Comparison of ENCODE assay signal across 8 cellular contexts in the genomic region with DNA sequence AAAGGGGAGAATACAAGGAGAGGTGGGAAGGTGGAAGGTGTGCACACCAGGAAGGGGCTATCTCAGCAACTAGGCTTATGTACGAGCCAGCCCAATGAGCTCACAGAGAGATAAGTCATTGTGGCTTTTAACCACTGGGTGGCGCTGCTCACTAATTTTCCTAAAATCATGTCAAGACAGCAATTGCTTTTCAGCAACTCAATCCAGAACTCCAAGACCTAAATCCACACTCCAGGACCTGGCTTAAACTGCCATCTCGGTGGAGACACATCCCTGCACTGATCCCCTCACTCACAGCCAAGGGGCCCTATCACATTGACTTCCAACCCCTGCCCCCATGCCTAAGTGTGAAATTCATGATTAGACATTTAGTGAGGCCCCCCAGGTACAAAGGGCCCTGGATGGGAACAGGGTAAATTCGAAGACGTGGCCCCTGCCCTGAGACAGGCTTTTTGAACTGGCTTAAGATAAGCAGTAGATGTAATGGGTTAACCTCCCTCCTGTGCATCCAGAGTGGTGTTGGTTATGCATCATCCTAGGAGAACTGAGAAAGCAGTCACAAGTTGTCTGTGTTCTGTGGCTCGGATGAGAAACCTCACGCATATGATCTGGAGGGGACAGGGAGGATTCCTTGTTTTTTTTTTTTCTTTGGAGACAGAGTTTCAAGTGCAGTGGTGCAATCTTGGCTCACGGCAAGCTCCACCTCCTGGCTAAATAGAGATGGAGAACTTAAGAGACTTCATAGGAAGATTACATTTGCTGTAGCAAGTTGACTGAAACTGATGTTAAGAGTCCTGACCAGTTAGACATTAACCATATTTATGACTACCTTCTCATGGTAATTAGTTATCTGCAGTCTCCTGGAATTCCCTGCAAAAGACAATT. TPM values are rescaled to one million over a fixed set of nuclear protein-coding genes. Genes with fewer than 3 reads are reported as not detected.
A peak's percentile ranks its signal among the peaks of the same experiment; 100 is the strongest.
DNase-seq lines count a peak whose midpoint lies in the region; ATAC-seq and TF ChIP-seq lines count a peak whose summit lies in the region.

No MANE protein-coding gene starts in this region.

- H3K4me3 ChIP-seq in dorsolateral prefrontal cortex (no peak overlapping the region), lung (no peak overlapping the region)

- ATAC-seq in lung (ENCODE audit: insufficient read depth, low FRiP score) (peak; percentile 41), HG03521 (IDR thresholded peaks at IDR 0.05; ENCODE audit: unreplicated experiment) (no peak)

- peaks cover 2 to 3% of the 10 kb centered on the region in 2 donors for H3K4me1 ChIP-seq in lung (ENCODE audit: control insufficient read depth in 2 of 2, insufficient read depth in 2 of 2, low read length in 2 of 2)

- H3K27ac ChIP-seq in dorsolateral prefrontal cortex (no peak overlapping the region), lung (ENCODE audit: low read depth in 1 of 2, low read length in 1 of 2) (no peak overlapping the region)

- H3K27me3 ChIP-seq in dorsolateral prefrontal cortex (no peaks in the 10 kb centered on the region), lung (ENCODE audit: control insufficient read depth, insufficient read depth) (no peaks in the 10 kb centered on the region)

- peak; percentile 57 for DNase-seq in AG08396 (ENCODE audit: low spot score)
- peak; percentile 72 for DNase-seq in H4 (ENCODE audit: low spot score)
- DNase-seq in NCI-H510A (lab: John Stamatoyannopoulos, UW) = peak; percentile 34
- peak; percentile 80 to 84 for DNase-seq in activated CD4-positive, alpha-beta T cell treated with anti-CD3 and anti-CD28 coated beads, Interleukin-2, amount 50 U/mL, for 48 hours
- peak in 9 of 10 donors; percentile 30 to 91 (median 76) for DNase-seq in dorsolateral prefrontal cortex
- DNase-seq in lung (ENCODE audit: low spot score) = peak; percentile 86
- peak; percentile 31 for DNase-seq in stimulated activated CD8-positive, alpha-beta memory T cell treated with anti-CD3 and anti-CD28 coated beads, Interleukin-12 subunit alpha, Interleukin-12 subunit beta, amount 100 ng/mL, for 4 hours (ENCODE audit: low read depth)

- TF ChIP-seq CTCF in dorsolateral prefrontal cortex (IDR thresholded peaks at IDR 0.05 in 54 of 56, conservative IDR thresholded peaks at IDR 0.05 in 2 of 56; ENCODE audit: low read depth in 1 of 56, partially characterized antibody in 56 of 56) (peak; percentile 71 to 98 (median 87)), lung (IDR thresholded peaks at IDR 0.05; ENCODE audit: control extremely low read depth, extremely low read depth) (peak; percentile 91)

- no peaks in the 10 kb centered on the region for H3K9me3 ChIP-seq in lung (ENCODE audit: control insufficient read depth in 2 of 2, insufficient read depth in 1 of 2, low read length in 1 of 2)

- H3K36me3 ChIP-seq in lung (ENCODE audit: control insufficient read depth in 2 of 2, insufficient read depth in 2 of 2, low read length in 2 of 2) = no peaks in the 10 kb centered on the region

- 31 to 41% methylated on average over 8 of the region's 8 CpGs for WGBS in lung, 2 donors

- intact Hi-C loops in dorsolateral prefrontal cortex (cut with DNase I) = loop anchor here (2.0 to 10.0 kb wide), 3 partner anchors 175 to 513 kb away; no protein-coding TSS in a partner anchor

RNA-seq across cellular contexts. Expression of a gene that starts 11.5 kb away (rescaled TPM):
- total RNA-seq in H4 (2014; rRNA removed; shearing (Covaris generic)) = not detected in 2 replicates
- not detected for total RNA-seq in dorsolateral prefrontal cortex
- under 1 TPM in 1 of 2 donors, not detected in 1; 0.18 TPM for total RNA-seq in lung
- polyA plus RNA-seq in lung = under 1 TPM; 0.14 to 0.20 TPM

RNA-seq across cellular contexts. Expression of a gene that starts 16.7 kb away (rescaled TPM):
- not detected in 2 replicates for total RNA-seq in H4 (2014; rRNA removed; shearing (Covaris generic))
- total RNA-seq in dorsolateral prefrontal cortex (1 to 10 TPM in 6 of 120 experiments, under 1 TPM in 1, not detected in 113; 0.21 to 3.3 (median 1.8) TPM), lung (10 to 100 TPM in 1 of 2 donors, 1 to 10 TPM in 1; 2.9 to 25.3 TPM)
- polyA plus RNA-seq in lung = 10 to 100 TPM; 31.3 to 66.0 TPM

RNA-seq across cellular contexts. Expression of a gene that starts 26.3 kb away (rescaled TPM):
- not detected in 2 replicates for total RNA-seq in H4 (2014; rRNA removed; shearing (Covaris generic))
- total RNA-seq in dorsolateral prefrontal cortex (not detected), lung (not detected)
- not detected for polyA plus RNA-seq in lung

RNA-seq across cellular contexts. Expression of a gene that starts 31.6 kb away (rescaled TPM):
- not detected in 2 replicates for total RNA-seq in H4 (2014; rRNA removed; shearing (Covaris generic))
- total RNA-seq in dorsolateral prefrontal cortex (not detected), lung (1 to 10 TPM; 1.3 to 1.4 TPM)
- polyA plus RNA-seq in lung = 1 to 10 TPM in 1 of 2 donors, under 1 TPM in 1; 0.84 to 1.1 TPM

RNA-seq across cellular contexts. Expression of a gene that starts 39.2 kb away (rescaled TPM):
- 0.66 and 1.1 TPM in 2 replicates for total RNA-seq in H4 (2014; rRNA removed; shearing (Covaris generic))
- total RNA-seq in dorsolateral prefrontal cortex (1 to 10 TPM in 26 of 120 experiments, under 1 TPM in 28, not detected in 66; 0.25 to 2.8 (median 0.89) TPM), lung (not detected)
- under 1 TPM; 0.10 to 0.26 TPM for polyA plus RNA-seq in lung

Comparison
In these comparisons a context has a peak if more than half of its experiments do, and no peak if none do; other contexts are left out.
1. DNase-seq: peak in every context shown above with its lines; median percentile 86 in lung; 82 in activated CD4-positive, alpha-beta T cell treated with anti-CD3 and anti-CD28 coated beads, Interleukin-2, amount 50 U/mL, for 48 hours; 76 in dorsolateral prefrontal cortex; 72 in H4; 57 in AG08396; 34 in NCI-H510A; 31 in stimulated activated CD8-positive, alpha-beta memory T cell treated with anti-CD3 and anti-CD28 coated beads, Interleukin-12 subunit alpha, Interleukin-12 subunit beta, amount 100 ng/mL, for 4 hours.